ENCODE assay signal across 18 cellular contexts in the genomic region with DNA sequence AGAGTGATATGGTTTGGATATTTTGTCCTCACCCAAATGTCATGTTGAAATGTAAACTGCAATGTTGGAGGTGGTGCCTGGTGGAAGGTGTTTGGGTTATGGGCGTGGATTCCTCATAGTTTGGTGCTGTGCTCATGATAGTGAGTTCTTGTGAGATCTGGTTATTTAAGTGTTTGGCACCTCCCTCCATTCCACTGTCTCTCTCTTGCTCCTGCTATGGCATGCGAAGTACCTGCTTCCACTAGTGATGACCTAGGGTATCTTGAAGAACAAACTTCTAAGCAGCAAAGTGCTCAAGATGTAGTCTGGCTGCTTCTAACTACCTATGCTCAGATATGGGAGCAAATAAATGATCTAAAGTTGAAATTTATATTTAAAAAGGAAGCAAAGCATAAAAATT. TPM values are rescaled to one million over a fixed set of nuclear protein-coding genes. Genes with fewer than 3 reads are reported as not detected.
"Had no signal": no experiment of that assay in that cellular context is flagged by ENCODE, and none has a peak within 500 bp of the region (broad histone marks: within the 10 kb centered on the region; RNA-seq: fewer than 3 reads in every experiment).

No MANE protein-coding gene starts in this region.

- H3K4me3 ChIP-seq: left ventricle myocardium inferior, sigmoid colon, skin epidermis, testis, tibial nerve, upper lobe of right lung, vagina had no signal

- H3K27ac ChIP-seq: foreskin keratinocyte, left ventricle myocardium inferior, sigmoid colon, skin epidermis, testis, tibial nerve, upper lobe of right lung, vagina had no signal

- H3K9me3 ChIP-seq: sigmoid colon, testis, tibial nerve, upper lobe of right lung, vagina had no signal

- DNase-seq: effector memory CD8-positive, alpha-beta T cell; foreskin keratinocyte; kidney; left cardiac atrium; left ventricle myocardium inferior; naive thymus-derived CD8-positive, alpha-beta T cell; posterior cingulate gyrus; sigmoid colon; stimulated activated CD4-positive, alpha-beta T cell treated with anti-CD3 and anti-CD28 coated beads, Interleukin-2, amount 100 ng/mL, for 24 hours; stimulated activated CD4-positive, alpha-beta T cell treated with anti-CD3 and anti-CD28 coated beads, Interleukin-4, amount 100 ng/mL, for 4 hours; stimulated activated naive B cell treated with anti-CD40 and anti-IgM and Interleukin-4, amounts not matched to agents 10 μg/mL and 1 μg/mL and 100 μg/mL, for 72 hours; stimulated activated naive CD8-positive, alpha-beta T cell treated with anti-CD3 and anti-CD28 coated beads, Interleukin-15, amount 100 ng/mL, for 72 hours; testis; upper lobe of right lung had no signal

- H3K4me1 Mint-ChIP-seq: stimulated activated naive B cell treated with anti-CD40 and anti-IgM and Interleukin-4, amounts not matched to agents 10 μg/mL and 1 μg/mL and 100 μg/mL, for 72 hours had no signal

- H3K27me3 ChIP-seq: sigmoid colon, testis, vagina had no signal

- H3K9me3 Mint-ChIP-seq: dendritic cell treated with granulocyte-macrophage colony-stimulating factor and Interleukin-4, amounts not matched to agents 40 ng/mL and 50 ng/mL, for 4 days had no signal

- ATAC-seq: effector memory CD8-positive, alpha-beta T cell; foreskin keratinocyte; left cardiac atrium; naive thymus-derived CD8-positive, alpha-beta T cell; stimulated activated naive B cell treated with anti-CD40 and anti-IgM and Interleukin-4, amounts not matched to agents 10 μg/mL and 1 μg/mL and 100 μg/mL, for 72 hours; stimulated activated naive CD8-positive, alpha-beta T cell treated with anti-CD3 and anti-CD28 coated beads, Interleukin-15, amount 100 ng/mL, for 72 hours; upper lobe of right lung had no signal

- H3K36me3 ChIP-seq: left ventricle myocardium inferior, sigmoid colon, tibial nerve, upper lobe of right lung, vagina had no signal

- H3K27ac Mint-ChIP-seq: dendritic cell treated with granulocyte-macrophage colony-stimulating factor and Interleukin-4, amounts not matched to agents 40 ng/mL and 50 ng/mL, for 4 days; effector memory CD8-positive, alpha-beta T cell; naive thymus-derived CD8-positive, alpha-beta T cell; stimulated activated naive B cell treated with anti-CD40 and anti-IgM and Interleukin-4, amounts not matched to agents 10 μg/mL and 1 μg/mL and 100 μg/mL, for 72 hours; stimulated activated naive CD8-positive, alpha-beta T cell treated with anti-CD3 and anti-CD28 coated beads, Interleukin-15, amount 100 ng/mL, for 72 hours had no signal

- H3K4me1 ChIP-seq: foreskin keratinocyte, left ventricle myocardium inferior, sigmoid colon, testis, tibial nerve, upper lobe of right lung, vagina had no signal

- H3K4me3 Mint-ChIP-seq: dendritic cell treated with granulocyte-macrophage colony-stimulating factor and Interleukin-4, amounts not matched to agents 40 ng/mL and 50 ng/mL, for 4 days; effector memory CD8-positive, alpha-beta T cell; stimulated activated naive B cell treated with anti-CD40 and anti-IgM and Interleukin-4, amounts not matched to agents 10 μg/mL and 1 μg/mL and 100 μg/mL, for 72 hours; stimulated activated naive CD8-positive, alpha-beta T cell treated with anti-CD3 and anti-CD28 coated beads, Interleukin-15, amount 100 ng/mL, for 72 hours had no signal

RNA-seq across cellular contexts. Expression of gene TSPAN18, which starts 55.9 kb away (rescaled TPM):
- polyA plus RNA-seq: foreskin keratinocyte had no signal
